ENCODE assay signal across 2 cellular contexts in the genomic region with DNA sequence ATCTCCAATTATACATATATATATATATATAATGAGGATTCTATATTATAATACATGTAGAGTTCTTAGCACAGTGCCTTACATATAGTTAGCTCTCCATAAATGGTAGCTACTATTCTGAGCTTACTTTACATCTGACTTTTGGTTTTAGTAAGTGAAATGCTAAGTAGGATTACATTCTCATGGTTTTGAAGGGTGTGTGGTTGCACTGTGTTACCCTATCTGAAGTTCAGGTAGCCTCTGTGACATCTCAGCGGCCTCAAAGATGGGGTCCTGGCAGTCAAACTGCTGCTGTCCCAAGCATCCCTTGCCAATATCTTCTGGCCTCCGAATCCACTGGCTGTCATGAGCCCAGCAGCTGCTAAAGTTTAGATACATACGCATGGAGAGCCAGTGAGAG.
TF ChIP-seq lines count a peak whose summit lies in the region.

No MANE protein-coding gene starts in this region.

TF ChIP-seq in SK-N-SH, 30 proteins besides CTCF, POLR2A, EP300 and RAD21:
- TF ChIP-seq JUND (IDR thresholded peaks at IDR 0.05) (no peak), FOSL2 (IDR thresholded peaks at IDR 0.05; ENCODE audit: borderline replicate concordance, low read depth) (no peak), MXI1 (IDR thresholded peaks at IDR 0.05; ENCODE audit: low read depth, low read length) (no peak), MEF2A (IDR thresholded peaks at IDR 0.05; ENCODE audit: borderline replicate concordance, low read depth) (no peak), RXRA (IDR thresholded peaks at IDR 0.05; ENCODE audit: borderline replicate concordance, low read depth) (no peak), RCOR1 (IDR thresholded peaks at IDR 0.05; ENCODE audit: low read length) (no peak), ELF1 (IDR thresholded peaks at IDR 0.05) (no peak), FOXJ3 (CRISPR knock-in tag; IDR thresholded peaks at IDR 0.05) (no peak), NFIC (IDR thresholded peaks at IDR 0.05; ENCODE audit: borderline replicate concordance) (no peak), TEAD4 (IDR thresholded peaks at IDR 0.05; ENCODE audit: borderline replicate concordance, insufficient read depth) (no peak), SMC3 (IDR thresholded peaks at IDR 0.05; ENCODE audit: low read depth, low read length) (no peak)
- TF ChIP-seq, protein P1, sequence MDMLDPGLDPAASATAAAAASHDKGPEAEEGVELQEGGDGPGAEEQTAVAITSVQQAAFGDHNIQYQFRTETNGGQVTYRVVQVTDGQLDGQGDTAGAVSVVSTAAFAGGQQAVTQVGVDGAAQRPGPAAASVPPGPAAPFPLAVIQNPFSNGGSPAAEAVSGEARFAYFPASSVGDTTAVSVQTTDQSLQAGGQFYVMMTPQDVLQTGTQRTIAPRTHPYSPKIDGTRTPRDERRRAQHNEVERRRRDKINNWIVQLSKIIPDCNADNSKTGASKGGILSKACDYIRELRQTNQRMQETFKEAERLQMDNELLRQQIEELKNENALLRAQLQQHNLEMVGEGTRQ (IDR thresholded peaks at IDR 0.05; ENCODE audit: borderline replicate concordance, low read depth, low read length), result no peak

TF ChIP-seq in HepG2, 621 proteins besides CTCF, POLR2A, EP300 and RAD21:
- TF ChIP-seq ZNF879 (CRISPR knock-in tag; IDR thresholded peaks at IDR 0.05) (no peak), FOXA3 (CRISPR knock-in tag; IDR thresholded peaks at IDR 0.05) (no peak), STAT5B (CRISPR knock-in tag; IDR thresholded peaks at IDR 0.05) (no peak), MTF2 (CRISPR knock-in tag; IDR thresholded peaks at IDR 0.05; ENCODE audit: borderline replicate concordance) (no peak), KIAA2018 (CRISPR knock-in tag; IDR thresholded peaks at IDR 0.05; ENCODE audit: borderline replicate concordance) (no peak), EED (CRISPR knock-in tag; IDR thresholded peaks at IDR 0.05) (no peak), SATB2 (CRISPR knock-in tag; IDR thresholded peaks at IDR 0.05) (no peak), MXI1 (IDR thresholded peaks at IDR 0.05; ENCODE audit: borderline replicate concordance, low read depth, low read length) (no peak), ZSCAN29 (CRISPR knock-in tag; conservative IDR thresholded peaks at IDR 0.05) (no peak), JUNB (CRISPR knock-in tag; IDR thresholded peaks at IDR 0.05; ENCODE audit: borderline replicate concordance) (no peak), DR1 (CRISPR knock-in tag; IDR thresholded peaks at IDR 0.05) (no peak)
- TF ChIP-seq, protein P2, sequence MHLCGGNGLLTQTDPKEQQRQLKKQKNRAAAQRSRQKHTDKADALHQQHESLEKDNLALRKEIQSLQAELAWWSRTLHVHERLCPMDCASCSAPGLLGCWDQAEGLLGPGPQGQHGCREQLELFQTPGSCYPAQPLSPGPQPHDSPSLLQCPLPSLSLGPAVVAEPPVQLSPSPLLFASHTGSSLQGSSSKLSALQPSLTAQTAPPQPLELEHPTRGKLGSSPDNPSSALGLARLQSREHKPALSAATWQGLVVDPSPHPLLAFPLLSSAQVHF (CRISPR knock-in tag; IDR thresholded peaks at IDR 0.05), result no peak
